26 cellular contexts compared by ENCODE assay signal in the genomic region with DNA sequence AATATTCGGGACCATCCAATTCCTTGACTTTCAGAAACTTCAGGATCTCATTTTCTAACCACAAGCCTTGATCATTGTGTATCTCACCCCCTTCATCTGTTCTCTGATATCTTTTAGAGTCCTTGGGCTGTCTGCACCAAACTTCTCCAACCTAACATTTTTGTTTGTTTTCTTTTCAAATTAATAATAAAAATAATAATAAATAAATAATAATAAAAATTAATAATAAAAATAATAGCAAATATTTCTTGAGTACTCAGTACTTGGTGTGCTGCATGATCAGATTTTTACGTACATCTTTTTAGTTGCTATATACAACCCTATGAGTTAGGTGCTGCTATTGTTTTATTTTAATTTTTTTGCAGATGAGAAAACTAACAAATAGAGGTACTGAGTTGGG.
"Had no signal": no experiment of that assay in that cellular context is flagged by ENCODE, and none has a peak within 500 bp of the region (broad histone marks: within the 10 kb centered on the region; RNA-seq: fewer than 3 reads in every experiment).

No MANE protein-coding gene starts in this region.

- H3K4me3 ChIP-seq: ascending aorta, coronary artery, dorsolateral prefrontal cortex, gastroesophageal sphincter had no signal

- H3K4me1 ChIP-seq: ascending aorta, foreskin keratinocyte, gastroesophageal sphincter had no signal

- H3K9me3 ChIP-seq: ascending aorta, gastroesophageal sphincter had no signal

- H3K36me3 ChIP-seq: ascending aorta, gastroesophageal sphincter, WERI-Rb-1 had no signal

- ATAC-seq: activated CD4-positive, alpha-beta T cell treated with anti-CD3 and anti-CD28 coated beads for 36 hours; activated CD8-positive, alpha-beta memory T cell treated with anti-CD3 and anti-CD28 coated beads, Interleukin-2, amount 10 ng/mL, durations not matched to agents 7 days and 5 days; activated CD8-positive, alpha-beta T cell treated with anti-CD3 and anti-CD28 coated beads, Interleukin-2, amount 10 ng/mL, durations not matched to agents 7 days and 5 days; activated naive CD8-positive, alpha-beta T cell treated with anti-CD3 and anti-CD28 coated beads, Interleukin-2, amount 50 U/mL, for 24 hours; esophagus mucosa; foreskin keratinocyte; gastroesophageal sphincter; T-cell had no signal

- H3K27me3 ChIP-seq: ascending aorta, dorsolateral prefrontal cortex, gastroesophageal sphincter had no signal

- H3K27ac ChIP-seq: dorsolateral prefrontal cortex, foreskin keratinocyte, WERI-Rb-1 had no signal

- DNase-seq: activated CD4-positive, alpha-beta memory T cell treated with anti-CD3 and anti-CD28 coated beads for 36 hours; activated CD4-positive, alpha-beta T cell treated with anti-CD3 and anti-CD28 coated beads for 36 hours; activated CD4-positive, alpha-beta T cell treated with anti-CD3 and anti-CD28 coated beads, Interleukin-2, amount 10 ng/mL, durations not matched to agents 24 days and 14 days; activated CD4-positive, CD25-positive, alpha-beta regulatory T cell; activated CD4-positive, CD25-positive, alpha-beta regulatory T cell treated with anti-CD3 and anti-CD28 coated beads, Interleukin-2, amount 50 U/mL, for 72 hours; activated CD8-positive, alpha-beta memory T cell treated with anti-CD3 and anti-CD28 coated beads, Interleukin-2, amount 10 ng/mL, durations not matched to agents 7 days and 5 days; activated CD8-positive, alpha-beta memory T cell treated with anti-CD3 and anti-CD28 coated beads, Interleukin-2, amount 50 U/mL, for 4 hours; activated CD8-positive, alpha-beta T cell treated with anti-CD3 and anti-CD28 coated beads, Interleukin-2, amount 10 ng/mL, durations not matched to agents 7 days and 5 days; activated effector memory CD4-positive, alpha-beta T cell treated with anti-CD3 and anti-CD28 coated beads, Interleukin-2, amount 50 U/mL, for 16 hours; activated naive CD4-positive, alpha-beta T cell treated with anti-CD3 and anti-CD28 coated beads for 36 hours; activated naive CD8-positive, alpha-beta T cell treated with anti-CD3 and anti-CD28 coated beads for 36 hours; activated naive CD8-positive, alpha-beta T cell treated with anti-CD3 and anti-CD28 coated beads, Interleukin-2, amount 50 U/mL, for 24 hours; activated T-cell treated with anti-CD3 and anti-CD28 coated beads, Interleukin-2, amount 50 U/mL, for 1 hour; activated T-cell treated with anti-CD3 and anti-CD28 coated beads, Interleukin-2, amount 50 U/mL, for 48 hours; dorsolateral prefrontal cortex; effector memory CD4-positive, alpha-beta T cell; endodermal cell; foreskin keratinocyte; SW 1271; T-cell; T1000; WERI-Rb-1 had no signal
